In the genomic region with DNA sequence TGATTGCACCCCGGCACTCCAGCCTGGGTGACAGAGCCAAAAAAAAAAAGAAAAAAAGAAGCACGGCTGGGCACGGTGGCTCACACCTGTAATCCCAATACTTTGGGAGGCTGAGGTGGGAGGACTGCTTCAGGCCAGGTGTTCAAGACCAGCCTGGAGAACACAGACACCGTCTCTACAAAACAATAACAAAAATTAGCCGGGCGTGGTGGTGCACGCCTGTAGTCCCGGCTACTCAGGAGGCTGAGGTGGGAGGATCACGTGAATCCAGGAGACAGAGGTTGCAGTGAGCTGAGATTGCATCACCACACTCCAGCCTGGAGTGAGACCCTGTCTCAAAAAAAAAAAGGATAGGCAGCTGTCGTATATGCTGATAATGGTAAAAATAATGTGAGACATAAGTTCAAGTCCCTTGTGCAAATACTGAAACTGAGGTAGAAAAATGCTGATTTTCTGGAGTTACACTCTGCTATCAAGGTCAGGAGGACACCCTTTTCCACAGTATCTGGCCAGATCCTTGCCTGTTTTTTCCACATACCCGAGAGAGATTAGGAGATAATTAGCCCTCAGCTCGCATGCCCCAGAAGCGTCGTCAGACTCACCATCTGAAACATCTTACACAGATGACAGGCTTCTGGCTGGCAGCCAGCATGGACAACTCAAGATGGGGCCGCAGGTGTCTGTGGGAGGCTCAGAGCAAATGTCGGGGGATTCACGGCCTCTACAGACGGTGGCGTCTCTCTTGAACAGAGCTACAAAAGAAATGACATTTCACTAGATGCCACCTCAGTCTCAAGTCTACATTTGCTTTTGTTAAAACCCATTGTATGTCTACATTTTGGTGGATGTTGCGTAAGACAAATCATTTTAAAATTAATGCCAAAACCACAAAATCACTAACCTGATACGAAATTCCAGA, we compare ENCODE assay signal across 11 cellular contexts. TPM values are rescaled to one million over a fixed set of nuclear protein-coding genes. Genes with fewer than 3 reads are reported as not detected.
DNase-seq lines count a peak whose midpoint lies in the region; ATAC-seq and TF ChIP-seq lines count a peak whose summit lies in the region.
"Had no signal": no experiment of that assay in that cellular context is flagged by ENCODE, and none has a peak within 500 bp of the region (broad histone marks: within the 10 kb centered on the region; RNA-seq: fewer than 3 reads in every experiment).

No MANE protein-coding gene starts in this region.

- H3K36me3 Mint-ChIP-seq in type B pancreatic cell = peaks cover 36% of the 10 kb centered on the region

- no peak overlapping the region for H3K4me3 ChIP-seq in right atrium auricular region

- peaks cover 9% of the 10 kb centered on the region for H3K4me1 Mint-ChIP-seq in type B pancreatic cell (ENCODE audit: unreplicated experiment)

- DNase-seq in left cardiac atrium (no peak), right atrium auricular region (ENCODE audit: low spot score) (no peak), NCI-H82 (lab: John Stamatoyannopoulos, UW) (peak; percentile 98), erythroblast (lab: John Stamatoyannopoulos, UW) (peak; percentile 23 to 44), type B pancreatic cell (ENCODE audit: extremely low spot score, unreplicated experiment) (no peak), UCSD-AML1 (lab: John Stamatoyannopoulos, UW; ENCODE audit: unreplicated experiment) (no peak), NOMO-1 treated with dmso at 0.1 percent for 144 hours (lab: John Stamatoyannopoulos, UW; ENCODE audit: unreplicated experiment) (no peak), NCI-H2196 treated with DMSO at 0.1 percent for 48 hours (lab: John Stamatoyannopoulos, UW; ENCODE audit: unreplicated experiment) (no peak)
- DNase-seq: CD4-positive, CD25-positive, alpha-beta regulatory T cell; foreskin melanocyte; NCI-H526 had no signal

- no peaks in the 10 kb centered on the region for H3K27me3 Mint-ChIP-seq in type B pancreatic cell
- H3K27me3 Mint-ChIP-seq: CD4-positive, CD25-positive, alpha-beta regulatory T cell had no signal

- no peaks in the 10 kb centered on the region for H3K27me3 ChIP-seq in right atrium auricular region

- no peaks in the 10 kb centered on the region for H3K9me3 Mint-ChIP-seq in type B pancreatic cell
- H3K9me3 Mint-ChIP-seq: CD4-positive, CD25-positive, alpha-beta regulatory T cell had no signal

- no peak for TF ChIP-seq CTCF in right atrium auricular region (IDR thresholded peaks at IDR 0.05)
- no peak for TF ChIP-seq CTCF in type B pancreatic cell (conservative IDR thresholded peaks at IDR 0.05)

- H3K4me1 ChIP-seq in right atrium auricular region = peaks cover 0 to 8% of the 10 kb centered on the region in 2 donors

- peak overlapping the region; percentile 14 for H3K27ac Mint-ChIP-seq in type B pancreatic cell
- H3K27ac Mint-ChIP-seq: CD4-positive, CD25-positive, alpha-beta regulatory T cell had no signal

- H3K36me3 ChIP-seq in right atrium auricular region = peaks cover 26% of the 10 kb centered on the region

- intact Hi-C loops in left cardiac atrium (cut with DNase I) = no loop called here

- H3K4me3 Mint-ChIP-seq in type B pancreatic cell = peak overlapping the region; percentile 37
- H3K4me3 Mint-ChIP-seq: CD4-positive, CD25-positive, alpha-beta regulatory T cell had no signal

- H3K9me3 ChIP-seq in right atrium auricular region = no peaks in the 10 kb centered on the region

- ATAC-seq in left cardiac atrium = peak; percentile 35 to 61

- TF ChIP-seq POLR2A in erythroblast (IDR thresholded peaks at IDR 0.05; ENCODE audit: low read length) = no peak

- H3K27ac ChIP-seq in right atrium auricular region = peak overlapping the region in 1 of 2 donors; percentile 16

RNA-seq across cellular contexts. Expression of a gene that starts 36.8 kb away (rescaled TPM):
- 10 to 100 TPM; 40.1 to 47.3 TPM for total RNA-seq in left cardiac atrium
- 10 to 100 TPM; 41.2 to 46.4 TPM for total RNA-seq in right atrium auricular region
- total RNA-seq in type B pancreatic cell (ENCODE audit: low replicate concordance) = 74.0 and 100 TPM in 2 replicates

Comparison
In these comparisons a context has a peak if more than half of its experiments do, and no peak if none do; other contexts are left out.
1. DNase-seq: peak in NCI-H82 (single experiment) and erythroblast (2 of 2); none in left cardiac atrium (single experiment), right atrium auricular region (single experiment), type B pancreatic cell (single experiment), UCSD-AML1 (single experiment), NOMO-1 treated with dmso at 0.1 percent for 144 hours (single experiment) and NCI-H2196 treated with DMSO at 0.1 percent for 48 hours (single experiment).